In genomic region chr13:72126424-72126823, GRCh38 we compare ENCODE assay signal across 28 cellular contexts.
"Had no signal": no experiment of that assay in that cellular context is flagged by ENCODE, and none has a peak within 500 bp of the region (broad histone marks: within the 10 kb centered on the region; RNA-seq: fewer than 3 reads in every experiment).

No MANE protein-coding gene starts in this region.

- H3K4me3 Mint-ChIP-seq: activated CD4-positive, alpha-beta memory T cell treated with anti-CD3 and anti-CD28 coated beads, Interleukin-2, amount 10 ng/mL, durations not matched to agents 7 days and 5 days; activated CD4-positive, alpha-beta T cell treated with anti-CD3 and anti-CD28 coated beads for 36 hours; activated naive CD8-positive, alpha-beta T cell treated with anti-CD3 and anti-CD28 coated beads, Interleukin-2, amount 10 ng/mL, durations not matched to agents 7 days and 5 days; activated T-cell treated with anti-CD3 and anti-CD28 coated beads, Interleukin-2, amount 50 U/mL, for 72 hours had no signal

- H3K4me1 ChIP-seq: adrenal gland, Peyer's patch, SJCRH30 had no signal

- H3K36me3 Mint-ChIP-seq: activated naive CD8-positive, alpha-beta T cell treated with anti-CD3 and anti-CD28 coated beads, Interleukin-2, amount 10 ng/mL, durations not matched to agents 7 days and 5 days had no signal

- H3K27ac ChIP-seq: adrenal gland, Peyer's patch, RWPE1, SJCRH30, WERI-Rb-1 had no signal

- H3K9me3 ChIP-seq: adrenal gland, Peyer's patch, SJCRH30, SK-N-SH had no signal

- H3K27ac Mint-ChIP-seq: activated CD4-positive, alpha-beta memory T cell treated with anti-CD3 and anti-CD28 coated beads, Interleukin-2, amount 10 ng/mL, durations not matched to agents 7 days and 5 days; activated CD4-positive, alpha-beta T cell treated with anti-CD3 and anti-CD28 coated beads for 36 hours; activated naive CD8-positive, alpha-beta T cell treated with anti-CD3 and anti-CD28 coated beads, Interleukin-2, amount 10 ng/mL, durations not matched to agents 7 days and 5 days; activated T-cell treated with anti-CD3 and anti-CD28 coated beads, Interleukin-2, amount 50 U/mL, for 72 hours; activated T-helper 2 cell treated with anti-CD3 and anti-CD28 coated beads, Interferon-gamma antibody, Interleukin-2, Interleukin-4, amounts not matched to agents 10 μg/mL and 5 μg/mL and 100 μg/mL, durations not matched to agents 14 hours and 24 hours and 36 hours had no signal

- H3K36me3 ChIP-seq: adrenal gland, Peyer's patch, SJCRH30, WERI-Rb-1 had no signal

- H3K4me3 ChIP-seq: adrenal gland, K562, Peyer's patch, SJCRH30 had no signal

- H3K27me3 Mint-ChIP-seq: activated CD4-positive, alpha-beta memory T cell treated with anti-CD3 and anti-CD28 coated beads, Interleukin-2, amount 10 ng/mL, durations not matched to agents 7 days and 5 days; activated CD4-positive, alpha-beta T cell treated with anti-CD3 and anti-CD28 coated beads for 36 hours; activated naive CD8-positive, alpha-beta T cell treated with anti-CD3 and anti-CD28 coated beads, Interleukin-2, amount 10 ng/mL, durations not matched to agents 7 days and 5 days had no signal

- H3K9me3 Mint-ChIP-seq: activated CD4-positive, alpha-beta memory T cell treated with anti-CD3 and anti-CD28 coated beads, Interleukin-2, amount 10 ng/mL, durations not matched to agents 7 days and 5 days; activated naive CD8-positive, alpha-beta T cell treated with anti-CD3 and anti-CD28 coated beads, Interleukin-2, amount 10 ng/mL, durations not matched to agents 7 days and 5 days; activated T-helper 2 cell treated with anti-CD3 and anti-CD28 coated beads, Interferon-gamma antibody, Interleukin-2, Interleukin-4, amounts not matched to agents 10 μg/mL and 5 μg/mL and 100 μg/mL, durations not matched to agents 14 hours and 24 hours and 36 hours had no signal

- H3K9ac ChIP-seq: SK-N-SH had no signal

- H3K27me3 ChIP-seq: adrenal gland, Peyer's patch, SJCRH30 had no signal

- DNase-seq: activated CD4-positive, alpha-beta memory T cell treated with anti-CD3 and anti-CD28 coated beads, Interleukin-2, amount 10 ng/mL, durations not matched to agents 7 days and 5 days; activated CD4-positive, alpha-beta T cell treated with anti-CD3 and anti-CD28 coated beads for 36 hours; activated CD4-positive, alpha-beta T cell treated with anti-CD3 and anti-CD28 coated beads, Interleukin-2, amount 50 U/mL, for 1 hour; activated CD8-positive, alpha-beta memory T cell treated with anti-CD3 and anti-CD28 coated beads, Interleukin-2, amount 50 U/mL, for 4 hours; activated gamma-delta T cell treated with Interleukin-2 at 50 U/mL for 16 hours; activated naive CD4-positive, alpha-beta T cell treated with anti-CD3 and anti-CD28 coated beads, Interleukin-2, amount 50 U/mL, for 16 hours; activated naive CD8-positive, alpha-beta T cell treated with anti-CD3 and anti-CD28 coated beads, Interleukin-2, amount 10 ng/mL, durations not matched to agents 7 days and 5 days; activated T-cell treated with anti-CD3 and anti-CD28 coated beads, Interleukin-2, amount 50 U/mL, for 72 hours; adrenal gland; anterior cingulate cortex; central memory CD4-positive, alpha-beta T cell; NCI-H1092; NCI-H1417; NCI-H1930; NCI-H2171; NCI-H2227 treated with DMSO at 0.1 percent for 48 hours; NCI-H526 treated with DMSO at 0.1 percent for 48 hours; NCI-H82; OCI-M1; Peyer's patch; Right ventricle myocardium superior; SJCRH30; SK-N-SH; T-helper 1 cell; WERI-Rb-1 had no signal

- H3K9me2 ChIP-seq: SK-N-SH had no signal

- H3K4me1 Mint-ChIP-seq: activated CD4-positive, alpha-beta memory T cell treated with anti-CD3 and anti-CD28 coated beads, Interleukin-2, amount 10 ng/mL, durations not matched to agents 7 days and 5 days; activated CD4-positive, alpha-beta T cell treated with anti-CD3 and anti-CD28 coated beads for 36 hours; activated naive CD8-positive, alpha-beta T cell treated with anti-CD3 and anti-CD28 coated beads, Interleukin-2, amount 10 ng/mL, durations not matched to agents 7 days and 5 days had no signal

- FAIRE-seq: K562 had no signal
